Comparison of ENCODE assay signal across 34 cellular contexts in genomic region chrX:111615227-111615626, GRCh38.
"Had no signal": no experiment of that assay in that cellular context is flagged by ENCODE, and none has a peak within 500 bp of the region (broad histone marks: within the 10 kb centered on the region; RNA-seq: fewer than 3 reads in every experiment).

No MANE protein-coding gene starts in this region.

- H3K4me1 Mint-ChIP-seq: activated CD4-positive, alpha-beta T cell treated with anti-CD3 and anti-CD28 coated beads for 36 hours; activated CD4-positive, alpha-beta T cell treated with anti-CD3 and anti-CD28 coated beads, Interleukin-2, amount 10 ng/mL, durations not matched to agents 24 days and 14 days; activated CD8-positive, alpha-beta memory T cell treated with anti-CD3 and anti-CD28 coated beads, Interleukin-2, amount 10 ng/mL, durations not matched to agents 7 days and 5 days; activated naive CD4-positive, alpha-beta T cell treated with anti-CD3 and anti-CD28 coated beads, Interleukin-2, amount 50 U/mL, for 24 hours; activated naive CD8-positive, alpha-beta T cell treated with anti-CD3 and anti-CD28 coated beads for 36 hours; activated naive CD8-positive, alpha-beta T cell treated with anti-CD3 and anti-CD28 coated beads, Interleukin-2, amount 50 U/mL, for 24 hours had no signal

- H3K27ac Mint-ChIP-seq: activated CD4-positive, alpha-beta memory T cell treated with anti-CD3 and anti-CD28 coated beads for 36 hours; activated CD4-positive, alpha-beta T cell treated with anti-CD3 and anti-CD28 coated beads for 36 hours; activated CD4-positive, alpha-beta T cell treated with anti-CD3 and anti-CD28 coated beads, Interleukin-2, amount 10 ng/mL, durations not matched to agents 24 days and 14 days; activated CD8-positive, alpha-beta memory T cell treated with anti-CD3 and anti-CD28 coated beads, Interleukin-2, amount 10 ng/mL, durations not matched to agents 7 days and 5 days; activated CD8-positive, alpha-beta T cell treated with anti-CD3 and anti-CD28 coated beads, Interleukin-2, amount 10 ng/mL, durations not matched to agents 7 days and 5 days; activated naive CD4-positive, alpha-beta T cell treated with anti-CD3 and anti-CD28 coated beads for 36 hours; activated naive CD4-positive, alpha-beta T cell treated with anti-CD3 and anti-CD28 coated beads, Interleukin-2, amount 50 U/mL, for 24 hours; activated naive CD8-positive, alpha-beta T cell treated with anti-CD3 and anti-CD28 coated beads for 36 hours; activated naive CD8-positive, alpha-beta T cell treated with anti-CD3 and anti-CD28 coated beads, Interleukin-2, amount 50 U/mL, for 24 hours; activated T-helper 1 cell treated with anti-CD3 and anti-CD28 coated beads, Interleukin-12 subunit alpha, Interleukin-12 subunit beta, Interleukin-2, Interleukin-4 antibody, amounts not matched to agents 30 ng/mL and 10 ng/mL and 1 ng/mL, durations not matched to agents 14 hours and 24 hours and 36 hours; activated T-helper 2 cell treated with anti-CD3 and anti-CD28 coated beads, Interferon-gamma antibody, Interleukin-2, Interleukin-4, amounts not matched to agents 10 μg/mL and 5 μg/mL and 100 μg/mL, durations not matched to agents 14 hours and 24 hours and 36 hours; T-helper 1 cell treated with Interleukin-12 subunit alpha and Interleukin-12 subunit beta and Interleukin-4 antibody, amounts not matched to agents 30 μg/mL and 1 μg/mL, for 36 hours had no signal

- H3K27me3 ChIP-seq: body of pancreas, cardiac muscle cell, colonic mucosa, gastrocnemius medialis had no signal

- H3K27me3 Mint-ChIP-seq: activated CD4-positive, alpha-beta memory T cell treated with anti-CD3 and anti-CD28 coated beads for 36 hours; activated CD4-positive, alpha-beta T cell treated with anti-CD3 and anti-CD28 coated beads for 36 hours; activated CD4-positive, alpha-beta T cell treated with anti-CD3 and anti-CD28 coated beads, Interleukin-2, amount 10 ng/mL, durations not matched to agents 24 days and 14 days; activated CD8-positive, alpha-beta memory T cell treated with anti-CD3 and anti-CD28 coated beads, Interleukin-2, amount 10 ng/mL, durations not matched to agents 7 days and 5 days; activated naive CD8-positive, alpha-beta T cell treated with anti-CD3 and anti-CD28 coated beads for 36 hours had no signal

- H3K9me3 Mint-ChIP-seq: activated CD4-positive, alpha-beta memory T cell treated with anti-CD3 and anti-CD28 coated beads for 36 hours; activated CD4-positive, alpha-beta T cell treated with anti-CD3 and anti-CD28 coated beads, Interleukin-2, amount 10 ng/mL, durations not matched to agents 24 days and 14 days; activated naive CD4-positive, alpha-beta T cell treated with anti-CD3 and anti-CD28 coated beads for 36 hours; activated naive CD4-positive, alpha-beta T cell treated with anti-CD3 and anti-CD28 coated beads, Interleukin-2, amount 50 U/mL, for 24 hours; activated naive CD8-positive, alpha-beta T cell treated with anti-CD3 and anti-CD28 coated beads for 36 hours; activated naive CD8-positive, alpha-beta T cell treated with anti-CD3 and anti-CD28 coated beads, Interleukin-2, amount 50 U/mL, for 24 hours; activated T-helper 1 cell treated with anti-CD3 and anti-CD28 coated beads, Interleukin-12 subunit alpha, Interleukin-12 subunit beta, Interleukin-2, Interleukin-4 antibody, amounts not matched to agents 30 ng/mL and 10 ng/mL and 1 ng/mL, durations not matched to agents 14 hours and 24 hours and 36 hours; activated T-helper 2 cell treated with anti-CD3 and anti-CD28 coated beads, Interferon-gamma antibody, Interleukin-2, Interleukin-4, amounts not matched to agents 10 μg/mL and 5 μg/mL and 100 μg/mL, durations not matched to agents 14 hours and 24 hours and 36 hours; T-helper 1 cell treated with Interleukin-12 subunit alpha and Interleukin-12 subunit beta and Interleukin-4 antibody, amounts not matched to agents 30 μg/mL and 1 μg/mL, for 36 hours had no signal

- H3K36me3 Mint-ChIP-seq: activated CD4-positive, alpha-beta memory T cell treated with anti-CD3 and anti-CD28 coated beads for 36 hours; activated CD8-positive, alpha-beta memory T cell treated with anti-CD3 and anti-CD28 coated beads, Interleukin-2, amount 10 ng/mL, durations not matched to agents 7 days and 5 days; activated naive CD4-positive, alpha-beta T cell treated with anti-CD3 and anti-CD28 coated beads, Interleukin-2, amount 50 U/mL, for 24 hours; activated naive CD8-positive, alpha-beta T cell treated with anti-CD3 and anti-CD28 coated beads for 36 hours had no signal

- H3K27ac ChIP-seq: adrenal gland, body of pancreas, cardiac muscle cell, colonic mucosa, gastrocnemius medialis, heart left ventricle, WERI-Rb-1 had no signal

- ATAC-seq: activated CD4-positive, alpha-beta T cell treated with anti-CD3 and anti-CD28 coated beads for 36 hours; activated CD8-positive, alpha-beta memory T cell treated with anti-CD3 and anti-CD28 coated beads, Interleukin-2, amount 10 ng/mL, durations not matched to agents 7 days and 5 days; activated CD8-positive, alpha-beta T cell treated with anti-CD3 and anti-CD28 coated beads, Interleukin-2, amount 10 ng/mL, durations not matched to agents 7 days and 5 days; activated naive CD8-positive, alpha-beta T cell treated with anti-CD3 and anti-CD28 coated beads, Interleukin-2, amount 50 U/mL, for 24 hours; body of pancreas; esophagus mucosa; gastrocnemius medialis; heart left ventricle had no signal

- DNase-seq: activated CD4-positive, alpha-beta memory T cell treated with anti-CD3 and anti-CD28 coated beads for 36 hours; activated CD4-positive, alpha-beta T cell treated with anti-CD3 and anti-CD28 coated beads for 36 hours; activated CD4-positive, alpha-beta T cell treated with anti-CD3 and anti-CD28 coated beads, Interleukin-2, amount 10 ng/mL, durations not matched to agents 24 days and 14 days; activated CD4-positive, CD25-positive, alpha-beta regulatory T cell; activated CD4-positive, CD25-positive, alpha-beta regulatory T cell treated with anti-CD3 and anti-CD28 coated beads, Interleukin-2, amount 50 U/mL, for 72 hours; activated CD8-positive, alpha-beta memory T cell treated with anti-CD3 and anti-CD28 coated beads, Interleukin-2, amount 10 ng/mL, durations not matched to agents 7 days and 5 days; activated CD8-positive, alpha-beta memory T cell treated with anti-CD3 and anti-CD28 coated beads, Interleukin-2, amount 50 U/mL, for 4 hours; activated CD8-positive, alpha-beta T cell treated with anti-CD3 and anti-CD28 coated beads, Interleukin-2, amount 10 ng/mL, durations not matched to agents 7 days and 5 days; activated effector memory CD4-positive, alpha-beta T cell treated with anti-CD3 and anti-CD28 coated beads, Interleukin-2, amount 50 U/mL, for 16 hours; activated naive CD4-positive, alpha-beta T cell treated with anti-CD3 and anti-CD28 coated beads for 36 hours; activated naive CD8-positive, alpha-beta T cell treated with anti-CD3 and anti-CD28 coated beads for 36 hours; activated naive CD8-positive, alpha-beta T cell treated with anti-CD3 and anti-CD28 coated beads, Interleukin-2, amount 50 U/mL, for 24 hours; activated T-cell treated with anti-CD3 and anti-CD28 coated beads, Interleukin-2, amount 50 U/mL, for 1 hour; activated T-cell treated with anti-CD3 and anti-CD28 coated beads, Interleukin-2, amount 50 U/mL, for 48 hours; adrenal gland; amygdala; aorta; body of pancreas; central memory CD4-positive, alpha-beta T cell; cerebellar nuclear complex; colonic mucosa; effector CD8-positive, alpha-beta T cell; foreskin fibroblast; gastrocnemius medialis; glutamatergic neuron; heart left ventricle; T-helper 9 cell; WERI-Rb-1 had no signal

- H3K4me3 Mint-ChIP-seq: activated CD4-positive, alpha-beta memory T cell treated with anti-CD3 and anti-CD28 coated beads for 36 hours; activated CD4-positive, alpha-beta T cell treated with anti-CD3 and anti-CD28 coated beads for 36 hours; activated CD4-positive, alpha-beta T cell treated with anti-CD3 and anti-CD28 coated beads, Interleukin-2, amount 10 ng/mL, durations not matched to agents 24 days and 14 days; activated CD8-positive, alpha-beta memory T cell treated with anti-CD3 and anti-CD28 coated beads, Interleukin-2, amount 10 ng/mL, durations not matched to agents 7 days and 5 days; activated CD8-positive, alpha-beta T cell treated with anti-CD3 and anti-CD28 coated beads, Interleukin-2, amount 10 ng/mL, durations not matched to agents 7 days and 5 days; activated naive CD4-positive, alpha-beta T cell treated with anti-CD3 and anti-CD28 coated beads for 36 hours; activated naive CD4-positive, alpha-beta T cell treated with anti-CD3 and anti-CD28 coated beads, Interleukin-2, amount 50 U/mL, for 24 hours; activated naive CD8-positive, alpha-beta T cell treated with anti-CD3 and anti-CD28 coated beads for 36 hours; activated naive CD8-positive, alpha-beta T cell treated with anti-CD3 and anti-CD28 coated beads, Interleukin-2, amount 50 U/mL, for 24 hours; activated T-helper 1 cell treated with anti-CD3 and anti-CD28 coated beads, Interleukin-12 subunit alpha, Interleukin-12 subunit beta, Interleukin-2, Interleukin-4 antibody, amounts not matched to agents 30 ng/mL and 10 ng/mL and 1 ng/mL, durations not matched to agents 14 hours and 24 hours and 36 hours; T-helper 1 cell treated with Interleukin-12 subunit alpha and Interleukin-12 subunit beta and Interleukin-4 antibody, amounts not matched to agents 30 μg/mL and 1 μg/mL, for 36 hours had no signal

- H3K4me1 ChIP-seq: adrenal gland, body of pancreas, colonic mucosa, gastrocnemius medialis, heart left ventricle had no signal
